8 cellular contexts compared by ENCODE assay signal in the genomic region with DNA sequence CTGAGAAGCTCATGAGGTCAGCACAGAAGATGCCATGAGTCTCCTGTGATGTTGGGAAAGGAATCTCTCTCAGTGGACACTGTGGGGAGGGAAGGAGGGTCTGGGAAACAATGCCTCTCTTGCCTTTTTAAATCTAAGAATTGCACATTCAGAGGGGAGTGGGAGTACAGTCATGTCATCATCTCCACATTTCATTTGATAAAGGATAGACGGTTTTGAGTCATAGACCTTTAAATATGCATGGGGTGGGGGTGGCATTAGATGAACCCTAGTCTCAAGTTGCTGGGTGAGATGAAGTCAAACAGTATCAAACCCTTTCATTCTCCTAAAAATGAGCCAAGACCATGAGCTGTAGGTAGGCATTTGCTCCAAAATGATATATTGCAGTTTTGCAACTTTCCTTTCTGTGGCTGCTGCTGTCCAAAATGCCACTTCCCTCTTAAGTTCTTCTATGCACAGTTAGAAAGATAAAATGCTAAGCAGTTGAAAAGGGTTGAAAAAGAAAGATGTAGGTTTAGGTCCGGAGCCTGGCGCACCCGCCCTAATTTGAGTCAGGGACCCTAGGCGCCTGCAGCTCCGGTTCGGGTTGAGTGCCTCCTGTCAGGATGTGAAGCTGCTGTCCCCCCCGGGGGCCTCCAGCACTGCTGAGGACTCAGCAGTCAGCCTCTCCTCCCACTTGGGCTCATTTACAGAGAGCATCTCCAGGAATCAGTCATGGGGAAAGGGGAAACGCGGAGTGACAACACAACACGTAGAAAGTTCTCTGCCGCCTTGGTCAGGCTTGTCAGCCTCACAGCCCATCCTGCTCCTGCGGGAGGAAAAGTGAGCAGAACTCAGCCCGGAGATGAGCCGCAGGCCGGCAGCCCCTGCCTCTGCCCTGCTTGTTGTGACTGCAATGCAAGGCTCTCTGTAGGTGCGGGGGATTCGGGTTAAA.
DNase-seq lines count a peak whose midpoint lies in the region; ATAC-seq and TF ChIP-seq lines count a peak whose summit lies in the region.

No MANE protein-coding gene starts in this region.

- ATAC-seq in GM18498 (IDR thresholded peaks at IDR 0.05; ENCODE audit: unreplicated experiment) (peak; percentile 55), gastroesophageal sphincter (peak; percentile 41), HG03520 (IDR thresholded peaks at IDR 0.05; ENCODE audit: unreplicated experiment) (no peak)

- peak; percentile 11 to 26 (median 16) for DNase-seq in activated CD8-positive, alpha-beta memory T cell treated with anti-CD3 and anti-CD28 coated beads for 48 hours (ENCODE audit: low read depth in 2 of 3, low spot score in 2 of 3)
- DNase-seq in smooth muscle cell (lab: John Stamatoyannopoulos, UW; ENCODE audit: unreplicated experiment) (no peak), NCI-H446 (lab: John Stamatoyannopoulos, UW) (no peak), H7 (no peak)

- TF ChIP-seq POLR2A in gastroesophageal sphincter (IDR thresholded peaks at IDR 0.05): no peak

- peak overlapping the region; percentile 35 to 44 for H3K4me3 ChIP-seq in gastroesophageal sphincter
- H3K4me3 ChIP-seq in smooth muscle cell: no peak overlapping the region
- H3K4me3 ChIP-seq in H7 (ENCODE audit: insufficient read depth, low read depth, low read length): no peak overlapping the region

- H3K9ac ChIP-seq in smooth muscle cell (ENCODE audit: low read depth): no peak overlapping the region

- H3F3A ChIP-seq in smooth muscle cell (ENCODE audit: low read depth): no peaks in the 10 kb centered on the region

- no peaks in the 10 kb centered on the region for H3K79me2 ChIP-seq in smooth muscle cell (ENCODE audit: low read depth)

- WGBS in gastroesophageal sphincter (ENCODE audit: low coverage in 1 of 2), 2 donors: 54 to 63% methylated on average over 6 to 7 of the region's 18 CpGs
- WGBS in smooth muscle cell (ENCODE audit: low lambda C conversion rate): 75% methylated on average over 18 of the region's 18 CpGs

- H4K20me1 ChIP-seq in smooth muscle cell (ENCODE audit: low read depth): no peaks in the 10 kb centered on the region

- TF ChIP-seq EP300 in gastroesophageal sphincter (IDR thresholded peaks at IDR 0.05): no peak

- H3K36me3 ChIP-seq in KOPT-K1 (ENCODE audit: insufficient read depth, low read length): no peaks in the 10 kb centered on the region
- H3K36me3 ChIP-seq in gastroesophageal sphincter: no peaks in the 10 kb centered on the region
- H3K36me3 ChIP-seq in smooth muscle cell (ENCODE audit: low read depth): no peaks in the 10 kb centered on the region
- H3K36me3 ChIP-seq in H7 (replicated peaks; ENCODE audit: control insufficient read depth, insufficient read depth, low read length): no peaks in the 10 kb centered on the region

- H3K27ac ChIP-seq in KOPT-K1 (ENCODE audit: low read depth, low read length, poor library complexity, severe bottlenecking): peak overlapping the region; percentile 74
- H3K27ac ChIP-seq in gastroesophageal sphincter: peak overlapping the region in 3 of 4 donors; percentile 31 to 57 (median 36)
- peak overlapping the region; percentile 60 for H3K27ac ChIP-seq in smooth muscle cell (ENCODE audit: low read depth)

- TF ChIP-seq CTCF in gastroesophageal sphincter (IDR thresholded peaks at IDR 0.05): no peak
- TF ChIP-seq CTCF in smooth muscle cell (IDR thresholded peaks at IDR 0.05; ENCODE audit: borderline replicate concordance, insufficient read depth, poor library complexity, severe bottlenecking): no peak

- peak overlapping the region; percentile 24 for H2AFZ ChIP-seq in smooth muscle cell (ENCODE audit: low read depth)

- H3K4me1 ChIP-seq in gastroesophageal sphincter (peaks cover 0 to 20% (median 3%) of the 10 kb centered on the region in 3 donors), smooth muscle cell (ENCODE audit: low read depth) (peaks cover 7% of the 10 kb centered on the region)

- H3K27me3 ChIP-seq in gastroesophageal sphincter (no peaks in the 10 kb centered on the region), smooth muscle cell (ENCODE audit: low read depth) (no peaks in the 10 kb centered on the region), H7 (ENCODE audit: control insufficient read depth, insufficient read depth, low read length) (no peaks in the 10 kb centered on the region)

- H3K9me3 ChIP-seq in KOPT-K1 (ENCODE audit: insufficient read depth, low read length, poor library complexity, severe bottlenecking) (no peaks in the 10 kb centered on the region), gastroesophageal sphincter (no peaks in the 10 kb centered on the region), smooth muscle cell (replicated peaks; ENCODE audit: low read depth) (no peaks in the 10 kb centered on the region)

- peak overlapping the region; percentile 34 for H3K4me2 ChIP-seq in smooth muscle cell

Comparison
In these comparisons a context has a peak if more than half of its experiments do, and no peak if none do; other contexts are left out.
1. DNase-seq: peak in activated CD8-positive, alpha-beta memory T cell treated with anti-CD3 and anti-CD28 coated beads for 48 hours (3 of 3); none in smooth muscle cell (single experiment), NCI-H446 (0 of 2) and H7 (single experiment).
2. H3K4me3 ChIP-seq: peak in gastroesophageal sphincter (2 of 2); none in smooth muscle cell (single experiment) and H7 (single experiment).
3. Peak in every context shown above with its lines, with median percentiles within 50 percentile points of each other: H3K27ac ChIP-seq.